In genomic region chr4:8176547-8177399, GRCh38 we compare ENCODE assay signal across 1 cellular context.
TF ChIP-seq lines count a peak whose summit lies in the region.

No MANE protein-coding gene starts in this region.

TF ChIP-seq in GM12878, 131 proteins besides CTCF, POLR2A, EP300 and RAD21 (continued from another document):
- TF ChIP-seq BHLHE40 (IDR thresholded peaks at IDR 0.05; ENCODE audit: borderline replicate concordance in 1 of 2, low read depth in 2 of 2, low read length in 1 of 2) = 0 out of 4 replicates have a peak, but pooled peaks of 1 of the 2 experiments have one; percentile 28
- TF ChIP-seq RUNX3 (IDR thresholded peaks at IDR 0.05; ENCODE audit: low read length) = no peak
- 0 out of 2 replicates have a peak, but pooled peaks have one; percentile 24 for TF ChIP-seq GATAD2B (conservative IDR thresholded peaks at IDR 0.05; ENCODE audit: low read depth)
- no peak for TF ChIP-seq ELK1 (IDR thresholded peaks at IDR 0.05; ENCODE audit: low read depth, low read length)
- TF ChIP-seq YY1 (IDR thresholded peaks at IDR 0.05; ENCODE audit: low read depth, low read length) = 0 out of 2 replicates have a peak, but pooled peaks have one; percentile 37
- TF ChIP-seq JUND (IDR thresholded peaks at IDR 0.05; ENCODE audit: low read depth, low read length) = no peak
- TF ChIP-seq TCF7 (IDR thresholded peaks at IDR 0.05; ENCODE audit: borderline replicate concordance) = no peak
- TF ChIP-seq ETV6 (conservative IDR thresholded peaks at IDR 0.05 in 1 of 2, IDR thresholded peaks at IDR 0.05 in 1 of 2; ENCODE audit: borderline replicate concordance in 1 of 2, low read depth in 1 of 2) = no peak
- TF ChIP-seq SMC3 (IDR thresholded peaks at IDR 0.05; ENCODE audit: borderline replicate concordance, low read length) = peak; percentile 83; the same call in 1 of the 2 replicates
- TF ChIP-seq ESRRA (IDR thresholded peaks at IDR 0.05; ENCODE audit: low read length) = no peak
- TF ChIP-seq SMARCA5 (IDR thresholded peaks at IDR 0.05) = peak; percentile 60; the same call in 1 of the 2 replicates
- TF ChIP-seq POU2F2 (IDR thresholded peaks at IDR 0.05; ENCODE audit: borderline replicate concordance, low read depth, low read length) = peak; percentile 68; the same call in 1 of the 3 replicates
